Comparison of ENCODE assay signal across 11 cellular contexts in the genomic region with DNA sequence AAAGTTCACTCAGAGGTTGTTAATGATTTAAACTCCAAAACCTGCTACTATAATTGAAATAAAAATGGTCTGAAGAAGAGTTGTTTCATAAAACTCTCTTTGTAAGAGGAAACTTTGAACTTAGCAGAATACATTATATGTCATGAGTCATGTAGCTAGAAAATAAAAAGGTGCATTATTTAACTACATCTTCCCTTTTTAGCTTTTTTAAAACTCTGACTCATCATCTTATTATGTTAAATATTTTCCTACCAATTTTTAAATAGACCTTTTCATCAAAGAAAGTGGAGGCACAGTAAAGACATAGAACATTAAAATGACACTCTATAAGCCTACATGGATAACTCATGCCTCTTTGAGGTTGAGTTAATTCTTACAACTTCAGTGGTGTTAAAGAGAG. TPM values are rescaled to one million over a fixed set of nuclear protein-coding genes. Genes with fewer than 3 reads are reported as not detected.
DNase-seq lines count a peak whose midpoint lies in the region; ATAC-seq and TF ChIP-seq lines count a peak whose summit lies in the region.
"Had no signal": no experiment of that assay in that cellular context is flagged by ENCODE, and none has a peak within 500 bp of the region (broad histone marks: within the 10 kb centered on the region; RNA-seq: fewer than 3 reads in every experiment).

No MANE protein-coding gene starts in this region.

- peaks cover 26% of the 10 kb centered on the region for H3K4me1 Mint-ChIP-seq in activated naive CD8-positive, alpha-beta T cell treated with anti-CD3 and anti-CD28 coated beads for 36 hours

- H3K9me3 ChIP-seq in HEK293 (ENCODE audit: control insufficient read depth, insufficient read depth, low read depth, low read length) (no peaks in the 10 kb centered on the region), muscle layer of colon (ENCODE audit: low read length) (no peaks in the 10 kb centered on the region)

- ATAC-seq in HG03457 (IDR thresholded peaks at IDR 0.05; ENCODE audit: unreplicated experiment): no peak

- H3K9me3 Mint-ChIP-seq in activated naive CD8-positive, alpha-beta T cell treated with anti-CD3 and anti-CD28 coated beads for 36 hours: no peaks in the 10 kb centered on the region

- H3K27me3 ChIP-seq in muscle layer of colon (ENCODE audit: control insufficient read depth in 1 of 2, insufficient read depth in 2 of 2, low read length in 2 of 2): no peaks in the 10 kb centered on the region

- DNase-seq in CD1c-positive myeloid dendritic cell (ENCODE audit: extremely low spot score): peak; percentile 6
- no peak for DNase-seq in activated naive CD8-positive, alpha-beta T cell treated with anti-CD3 and anti-CD28 coated beads for 36 hours
- no peak for DNase-seq in inferior parietal cortex (ENCODE audit: extremely low spot score)
- no peak for DNase-seq in NCI-H748 treated with DMSO at 0.1 percent for 48 hours (lab: John Stamatoyannopoulos, UW)
- DNase-seq in cerebellar nuclear complex (lab: John Stamatoyannopoulos, UW): no peak
- DNase-seq: activated CD8-positive, alpha-beta memory T cell treated with anti-CD3 and anti-CD28 coated beads for 24 hours; MV-4-11; stimulated activated CD4-positive, alpha-beta T cell treated with anti-CD3 and anti-CD28 coated beads, Interleukin-4, amount 100 ng/mL, for 4 hours had no signal

- H3K4me3 ChIP-seq in HEK293 (ENCODE audit: low read depth, low read length): no peak overlapping the region
- no peak overlapping the region for H3K4me3 ChIP-seq in muscle layer of colon (ENCODE audit: low read depth in 1 of 2, low read length in 2 of 2)

- CTCF ChIA-PET in HEK293 (lab: Yijun Ruan, JAX): interaction anchor here (0.8 kb wide), 1 partner anchor 16 kb away, joined by 3 read pairs; no protein-coding TSS in a partner anchor

- H3K27me3 Mint-ChIP-seq in activated naive CD8-positive, alpha-beta T cell treated with anti-CD3 and anti-CD28 coated beads for 36 hours: no peaks in the 10 kb centered on the region

- peak overlapping the region; percentile 45 for H3K9ac ChIP-seq in muscle layer of colon (ENCODE audit: low read length)

- H3K4me1 ChIP-seq in HEK293 (ENCODE audit: control insufficient read depth, insufficient read depth, low read length) (peaks cover 7% of the 10 kb centered on the region), muscle layer of colon (ENCODE audit: insufficient read depth, low read length) (peaks cover 13% of the 10 kb centered on the region)

- POLR2A ChIA-PET in HEK293 (lab: Yijun Ruan, JAX): no interaction called here

- H3K27ac ChIP-seq in HEK293 (ENCODE audit: extremely low read depth, low read depth, low read length) (no peak overlapping the region), muscle layer of colon (ENCODE audit: low read depth, low read length) (no peak overlapping the region)

- peak overlapping the region; percentile 92 for H3K4me3 Mint-ChIP-seq in activated naive CD8-positive, alpha-beta T cell treated with anti-CD3 and anti-CD28 coated beads for 36 hours

- TF ChIP-seq CTCF in HEK293 (tag by site-specific recombination; IDR thresholded peaks at IDR 0.05): no peak

- H3K36me3 Mint-ChIP-seq in activated naive CD8-positive, alpha-beta T cell treated with anti-CD3 and anti-CD28 coated beads for 36 hours: peaks cover 15% of the 10 kb centered on the region

- H3K36me3 ChIP-seq in HEK293 (ENCODE audit: control insufficient read depth in 2 of 2, insufficient read depth in 1 of 2, low read length in 2 of 2) (no peaks in the 10 kb centered on the region), muscle layer of colon (ENCODE audit: insufficient read depth, low read length) (no peaks in the 10 kb centered on the region)

- peak overlapping the region; percentile 92 for H3K27ac Mint-ChIP-seq in activated naive CD8-positive, alpha-beta T cell treated with anti-CD3 and anti-CD28 coated beads for 36 hours

TF ChIP-seq in HEK293, 187 proteins besides CTCF, POLR2A, EP300 and RAD21:
- TF ChIP-seq ZNF239 (tag by site-specific recombination; IDR thresholded peaks at IDR 0.05): no peak
- 0 out of 2 replicates have a peak, but pooled peaks have one; percentile 34 for TF ChIP-seq ZNF184 (tag by site-specific recombination; IDR thresholded peaks at IDR 0.05)

RNA-seq across cellular contexts. Expression of gene ZNF827, which starts 1.2 kb away (rescaled TPM):
- total RNA-seq in activated naive CD8-positive, alpha-beta T cell treated with anti-CD3 and anti-CD28 coated beads for 36 hours: 10 to 100 TPM; 22.8 to 23.0 TPM
